29 cellular contexts compared by ENCODE assay signal in the genomic region with DNA sequence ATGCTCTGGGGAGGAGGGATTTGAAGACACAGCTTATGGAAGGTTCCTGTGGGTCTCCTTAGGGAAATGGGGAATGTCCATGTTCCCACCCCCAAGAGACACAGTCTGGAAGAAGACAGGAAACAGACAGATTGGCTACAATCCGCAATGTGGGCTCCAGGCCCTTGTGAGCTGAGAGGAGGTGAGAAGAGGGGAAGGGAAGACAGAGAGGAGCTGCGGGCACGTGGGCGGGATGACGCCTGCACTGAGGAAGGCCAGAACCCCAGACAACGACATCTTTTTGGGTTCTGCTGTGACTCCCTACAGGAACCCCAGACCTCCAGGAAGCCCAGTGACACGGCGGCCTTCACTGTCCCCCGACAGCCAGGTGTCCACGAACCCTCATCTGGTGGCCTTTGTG. TPM values are rescaled to one million over a fixed set of nuclear protein-coding genes. Genes with fewer than 3 reads are reported as not detected.
DNase-seq lines count a peak whose midpoint lies in the region; ATAC-seq and TF ChIP-seq lines count a peak whose summit lies in the region.
"Had no signal": no experiment of that assay in that cellular context is flagged by ENCODE, and none has a peak within 500 bp of the region (broad histone marks: within the 10 kb centered on the region; RNA-seq: fewer than 3 reads in every experiment).

No MANE protein-coding gene starts in this region.

- H3K27ac Mint-ChIP-seq in activated CD8-positive, alpha-beta memory T cell treated with anti-CD3 and anti-CD28 coated beads, Interleukin-2, amount 10 ng/mL, durations not matched to agents 7 days and 5 days = no peak overlapping the region
- H3K27ac Mint-ChIP-seq: activated CD4-positive, alpha-beta memory T cell treated with anti-CD3 and anti-CD28 coated beads for 36 hours; immature natural killer cell; naive thymus-derived CD4-positive, alpha-beta T cell; stimulated activated memory B cell treated with anti-CD40 and anti-IgM and Interleukin-4, amounts not matched to agents 10 μg/mL and 1 μg/mL and 100 μg/mL, for 72 hours; T-cell had no signal

- H3F3A ChIP-seq in smooth muscle cell (ENCODE audit: low read depth) = peaks cover 19% of the 10 kb centered on the region

- DNase-seq in ELF-1 (ENCODE audit: low read depth, low spot score) (peak; percentile 30), RWPE2 (ENCODE audit: low spot score) (peak; percentile 51), lung (ENCODE audit: low spot score) (no peak), smooth muscle cell (lab: John Stamatoyannopoulos, UW; ENCODE audit: unreplicated experiment) (no peak), NCI-H2029 treated with DMSO at 0.1 percent for 48 hours (lab: John Stamatoyannopoulos, UW) (no peak)
- DNase-seq in activated CD8-positive, alpha-beta memory T cell treated with anti-CD3 and anti-CD28 coated beads, Interleukin-2, amount 10 ng/mL, durations not matched to agents 7 days and 5 days = no peak
- DNase-seq: activated CD4-positive, alpha-beta memory T cell treated with anti-CD3 and anti-CD28 coated beads for 36 hours; activated gamma-delta T cell treated with Interleukin-2 at 50 U/mL for 16 hours; activated T-cell treated with anti-CD3 and anti-CD28 coated beads for 4 hours; central memory CD4-positive, alpha-beta T cell; dermis blood vessel endothelial cell; gastrocnemius medialis; GM23248; hippocampal formation; immature natural killer cell; midbrain; naive thymus-derived CD4-positive, alpha-beta T cell; NCI-H1105; NCI-H187 treated with DMSO at 0.1 percent for 48 hours; NCI-H2227 treated with DMSO at 0.1 percent for 48 hours; NCI-H69; spleen; stimulated activated CD4-positive, alpha-beta T cell treated with anti-CD3 and anti-CD28 coated beads, Interleukin-4, amount 100 ng/mL, for 24 hours; T-cell had no signal

- H3K27ac ChIP-seq in RWPE2 (ENCODE audit: poor library complexity, severe bottlenecking) = no peak overlapping the region
- H3K27ac ChIP-seq in lung (ENCODE audit: low read depth in 1 of 2, low read length in 1 of 2) = no peak overlapping the region
- peak overlapping the region; percentile 82 for H3K27ac ChIP-seq in smooth muscle cell (ENCODE audit: low read depth)
- H3K27ac ChIP-seq: gastrocnemius medialis, GM23248, parathyroid adenoma, spleen had no signal

- H3K9ac ChIP-seq in smooth muscle cell (ENCODE audit: low read depth) = no peak overlapping the region
- H3K9ac ChIP-seq: GM23248, parathyroid adenoma had no signal

- TF ChIP-seq CTCF in RWPE2 (IDR thresholded peaks at IDR 0.05; ENCODE audit: poor library complexity, severe bottlenecking) (no peak), lung (IDR thresholded peaks at IDR 0.05; ENCODE audit: control extremely low read depth, extremely low read depth) (no peak), smooth muscle cell (IDR thresholded peaks at IDR 0.05; ENCODE audit: borderline replicate concordance, insufficient read depth, poor library complexity, severe bottlenecking) (no peak)

- peak overlapping the region; percentile 72 for H2AFZ ChIP-seq in smooth muscle cell (ENCODE audit: low read depth)
- H2AFZ ChIP-seq: GM23248, parathyroid adenoma had no signal

- H3K27me3 ChIP-seq in RWPE2 (ENCODE audit: insufficient read depth, poor library complexity, severe bottlenecking) (peaks cover 7% of the 10 kb centered on the region), lung (ENCODE audit: control insufficient read depth, insufficient read depth) (no peaks in the 10 kb centered on the region), smooth muscle cell (ENCODE audit: low read depth) (no peaks in the 10 kb centered on the region)

- H3K36me3 ChIP-seq in RWPE2 (ENCODE audit: low read depth) = no peaks in the 10 kb centered on the region
- H3K36me3 ChIP-seq in lung (ENCODE audit: control insufficient read depth in 2 of 2, insufficient read depth in 2 of 2, low read length in 2 of 2) = no peaks in the 10 kb centered on the region
- H3K36me3 ChIP-seq in smooth muscle cell (ENCODE audit: low read depth) = no peaks in the 10 kb centered on the region
- H3K36me3 ChIP-seq: gastrocnemius medialis, spleen had no signal

- H3K9me3 Mint-ChIP-seq in activated CD8-positive, alpha-beta memory T cell treated with anti-CD3 and anti-CD28 coated beads, Interleukin-2, amount 10 ng/mL, durations not matched to agents 7 days and 5 days (ENCODE audit: low read depth) = peaks cover 4% of the 10 kb centered on the region
- H3K9me3 Mint-ChIP-seq: immature natural killer cell, T-cell had no signal

- H3K4me3 ChIP-seq in RWPE2 (ENCODE audit: severe bottlenecking) (no peak overlapping the region), lung (no peak overlapping the region), smooth muscle cell (no peak overlapping the region)
- H3K4me3 ChIP-seq: gastrocnemius medialis, GM23248, spleen had no signal

- 73 to 90% methylated on average over 10 of the region's 10 CpGs for WGBS in lung, 2 donors
- 48% methylated on average over 10 of the region's 10 CpGs for WGBS in smooth muscle cell (ENCODE audit: low lambda C conversion rate)

- peaks cover 22% of the 10 kb centered on the region for H3K4me1 Mint-ChIP-seq in activated CD8-positive, alpha-beta memory T cell treated with anti-CD3 and anti-CD28 coated beads, Interleukin-2, amount 10 ng/mL, durations not matched to agents 7 days and 5 days
- H3K4me1 Mint-ChIP-seq: immature natural killer cell; stimulated activated memory B cell treated with anti-CD40 and anti-IgM and Interleukin-4, amounts not matched to agents 10 μg/mL and 1 μg/mL and 100 μg/mL, for 72 hours had no signal

- ATAC-seq in RWPE2 (ENCODE audit: low read depth) (no peak), lung (ENCODE audit: insufficient read depth, low FRiP score) (peak; percentile 30), HG02852 (IDR thresholded peaks at IDR 0.05; ENCODE audit: unreplicated experiment) (no peak)
- no peak for ATAC-seq in activated CD8-positive, alpha-beta memory T cell treated with anti-CD3 and anti-CD28 coated beads, Interleukin-2, amount 10 ng/mL, durations not matched to agents 7 days and 5 days
- ATAC-seq: gastrocnemius medialis; left lobe of liver; naive thymus-derived CD4-positive, alpha-beta T cell; stimulated activated memory B cell treated with anti-CD40 and anti-IgM and Interleukin-4, amounts not matched to agents 10 μg/mL and 1 μg/mL and 100 μg/mL, for 72 hours; T-cell had no signal

- H3K4me3 Mint-ChIP-seq in activated CD8-positive, alpha-beta memory T cell treated with anti-CD3 and anti-CD28 coated beads, Interleukin-2, amount 10 ng/mL, durations not matched to agents 7 days and 5 days = no peak overlapping the region
- H3K4me3 Mint-ChIP-seq: activated CD4-positive, alpha-beta memory T cell treated with anti-CD3 and anti-CD28 coated beads for 36 hours; immature natural killer cell; naive thymus-derived CD4-positive, alpha-beta T cell; stimulated activated memory B cell treated with anti-CD40 and anti-IgM and Interleukin-4, amounts not matched to agents 10 μg/mL and 1 μg/mL and 100 μg/mL, for 72 hours; T-cell had no signal

- H3K4me1 ChIP-seq in RWPE2 (ENCODE audit: insufficient read depth, poor library complexity, severe bottlenecking) = no peaks in the 10 kb centered on the region
- H3K4me1 ChIP-seq in lung (ENCODE audit: control insufficient read depth in 2 of 2, insufficient read depth in 2 of 2, low read length in 2 of 2) = peaks cover 0 to 12% of the 10 kb centered on the region in 2 donors
- H3K4me1 ChIP-seq in smooth muscle cell (ENCODE audit: low read depth) = peaks cover 18% of the 10 kb centered on the region
- H3K4me1 ChIP-seq: gastrocnemius medialis, parathyroid adenoma had no signal

- no peaks in the 10 kb centered on the region for H4K20me1 ChIP-seq in smooth muscle cell (ENCODE audit: low read depth)

- H3K36me3 Mint-ChIP-seq in activated CD8-positive, alpha-beta memory T cell treated with anti-CD3 and anti-CD28 coated beads, Interleukin-2, amount 10 ng/mL, durations not matched to agents 7 days and 5 days = peaks cover 2% of the 10 kb centered on the region
- H3K36me3 Mint-ChIP-seq: activated CD4-positive, alpha-beta memory T cell treated with anti-CD3 and anti-CD28 coated beads for 36 hours; immature natural killer cell; stimulated activated memory B cell treated with anti-CD40 and anti-IgM and Interleukin-4, amounts not matched to agents 10 μg/mL and 1 μg/mL and 100 μg/mL, for 72 hours; T-cell had no signal

- H3K4me2 ChIP-seq in smooth muscle cell = peak overlapping the region; percentile 26

- peaks cover 4% of the 10 kb centered on the region for H3K27me3 Mint-ChIP-seq in activated CD8-positive, alpha-beta memory T cell treated with anti-CD3 and anti-CD28 coated beads, Interleukin-2, amount 10 ng/mL, durations not matched to agents 7 days and 5 days

- no peaks in the 10 kb centered on the region for H3K79me2 ChIP-seq in smooth muscle cell (ENCODE audit: low read depth)
- H3K79me2 ChIP-seq: parathyroid adenoma had no signal

- CTCF ChIA-PET in activated CD8-positive, alpha-beta memory T cell treated with anti-CD3 and anti-CD28 coated beads, Interleukin-2, amount 10 ng/mL, durations not matched to agents 7 days and 5 days (lab: Charles Lee) = no interaction called here

- H3K9me3 ChIP-seq in RWPE2 (ENCODE audit: severe bottlenecking) (no peaks in the 10 kb centered on the region), lung (ENCODE audit: control insufficient read depth in 2 of 2, insufficient read depth in 1 of 2, low read length in 1 of 2) (no peaks in the 10 kb centered on the region), smooth muscle cell (replicated peaks; ENCODE audit: low read depth) (no peaks in the 10 kb centered on the region)
- H3K9me3 ChIP-seq: gastrocnemius medialis, spleen had no signal

RNA-seq across cellular contexts. Expression of gene NKD2, which starts 29.9 kb away (rescaled TPM):
- total RNA-seq in lung = 10 to 100 TPM in 1 of 2 donors, 1 to 10 TPM in 1; 9.9 to 88.0 TPM
- polyA plus RNA-seq in lung = 10 to 100 TPM; 34.3 to 62.5 TPM
- 31.2 and 32.5 TPM in 2 replicates for total RNA-seq in smooth muscle cell
- 105 and 122 TPM in 2 replicates for polyA plus RNA-seq in smooth muscle cell
- total RNA-seq in activated CD8-positive, alpha-beta memory T cell treated with anti-CD3 and anti-CD28 coated beads, Interleukin-2, amount 10 ng/mL, durations not matched to agents 7 days and 5 days = 1 to 10 TPM; 4.2 to 6.5 TPM
- total RNA-seq: gastrocnemius medialis, GM23248, HT1080 had no signal
- polyA plus RNA-seq: GM23248; immature natural killer cell; naive thymus-derived CD4-positive, alpha-beta T cell had no signal

Comparison
In these comparisons a context has a peak if more than half of its experiments do, and no peak if none do; other contexts are left out.
1. DNase-seq: peak in ELF-1 (single experiment) and RWPE2 (single experiment); none in lung (single experiment), smooth muscle cell (single experiment), NCI-H2029 treated with DMSO at 0.1 percent for 48 hours (single experiment) and activated CD8-positive, alpha-beta memory T cell treated with anti-CD3 and anti-CD28 coated beads, Interleukin-2, amount 10 ng/mL, durations not matched to agents 7 days and 5 days (single experiment).